In genomic region chr10:74266-74621, GRCh38 we compare ENCODE assay signal across 11 cellular contexts. TPM values are rescaled to one million over a fixed set of nuclear protein-coding genes. Genes with fewer than 3 reads are reported as not detected.
DNase-seq lines count a peak whose midpoint lies in the region; ATAC-seq, FAIRE-seq and TF ChIP-seq lines count a peak whose summit lies in the region.
"Not testable (repeated sequence)": the region's sequence is repeated elsewhere in the genome, so short reads cannot be mapped to it uniquely, and the experiment has no call there.
"Had no signal": no experiment of that assay in that cellular context is flagged by ENCODE, and none has a peak within 500 bp of the region (broad histone marks: within the 10 kb centered on the region; RNA-seq: fewer than 3 reads in every experiment).

No MANE protein-coding gene starts in this region.

- H3K36me3 ChIP-seq in BLaER1 treated with 17β-estradiol and CSF1 and Interleukin-3, amounts not matched to agents 10 nM and 100 nM; adipocyte (ENCODE audit: control insufficient read depth, insufficient read depth, low read length, severe bottlenecking); HepG2 (replicated peaks in 1 of 2; ENCODE audit: control insufficient read depth in 1 of 2, insufficient read depth in 2 of 2, low read length in 2 of 2); parathyroid adenoma (ENCODE audit: control insufficient read depth, insufficient read depth, low read length); tibial artery: not testable (repeated sequence)

- in situ Hi-C loops in HepG2 (cut with HindIII; ENCODE audit: extremely low pct_ligation_motif_present, low pct_unique_long_range_greater_than_20kb): not testable (repeated sequence)

- FAIRE-seq in HepG2 (lab: Jason Lieb, UNC): not testable (repeated sequence)

- not testable (repeated sequence) for H3K36me3 Mint-ChIP-seq in activated B cell treated with CpG ODN at 0.5 μM for 24 hours (ENCODE audit: low read depth); effector memory CD8-positive, alpha-beta T cell (ENCODE audit: insufficient read depth)

- H3K4me1 Mint-ChIP-seq in activated B cell treated with CpG ODN at 0.5 μM for 24 hours: peaks cover 13% of the 10 kb centered on the region
- not testable (repeated sequence) for H3K4me1 Mint-ChIP-seq in effector memory CD8-positive, alpha-beta T cell (ENCODE audit: low read depth in 2 of 2)

- H3K9ac ChIP-seq in BLaER1 treated with 17β-estradiol and CSF1 and Interleukin-3, amounts not matched to agents 10 nM and 100 nM: peak overlapping the region in 5 of 11 experiments; percentile 19 to 59 (median 39); a peak in 3 of 22 replicates
- not testable (repeated sequence) for H3K9ac ChIP-seq in adipocyte (ENCODE audit: low read length); HepG2 (ENCODE audit: insufficient read depth, low read depth, low read length); parathyroid adenoma

- H3K4me3 Mint-ChIP-seq in activated B cell treated with CpG ODN at 0.5 μM for 24 hours: peak overlapping the region; percentile 76
- peak overlapping the region; percentile 78 to 84 for H3K4me3 Mint-ChIP-seq in effector memory CD8-positive, alpha-beta T cell

- not testable (repeated sequence) for H3K27ac Mint-ChIP-seq in activated B cell treated with CpG ODN at 0.5 μM for 24 hours; effector memory CD8-positive, alpha-beta T cell

- not testable (repeated sequence) for H3K4me1 ChIP-seq in BLaER1 treated with 17β-estradiol and CSF1 and Interleukin-3, amounts not matched to agents 10 nM and 100 nM; adipocyte (ENCODE audit: control insufficient read depth, insufficient read depth, low read length); HepG2 (ENCODE audit: insufficient read depth, low read length); parathyroid adenoma; tibial artery

- H3K79me2 ChIP-seq in HepG2 (ENCODE audit: insufficient read depth, low read length); parathyroid adenoma: not testable (repeated sequence)

- CTCF ChIA-PET in activated B cell treated with CpG ODN at 0.5 μM for 24 hours (lab: Charles Lee); HepG2 (lab: Yijun Ruan, JAX; ENCODE audit: low intra/inter-chr PET ratio, low total read pairs): not testable (repeated sequence)

- not testable (repeated sequence) for TF ChIP-seq CTCF in LNCaP clone FGC (IDR thresholded peaks at IDR 0.05; ENCODE audit: control insufficient read depth, extremely low read depth, insufficient read depth); activated B cell treated with CpG ODN at 0.5 μM for 24 hours (IDR thresholded peaks at IDR 0.05); HepG2 (CRISPR knock-in tag; IDR thresholded peaks at IDR 0.05); parathyroid adenoma (IDR thresholded peaks at IDR 0.05); tibial artery (IDR thresholded peaks at IDR 0.05)

- peaks cover 0 to 15% (median 5%) of the 10 kb centered on the region in 11 experiments; a peak in 8 of 22 replicates for H3K27me3 ChIP-seq in BLaER1 treated with 17β-estradiol and CSF1 and Interleukin-3, amounts not matched to agents 10 nM and 100 nM
- not testable (repeated sequence) for H3K27me3 ChIP-seq in adipocyte (replicated peaks; ENCODE audit: control insufficient read depth, insufficient read depth, low read length); HepG2 (ENCODE audit: control insufficient read depth in 1 of 2, insufficient read depth in 2 of 2, low read length in 2 of 2); parathyroid adenoma (ENCODE audit: control insufficient read depth, insufficient read depth, low read length)
- peaks cover 0 to 23% of the 10 kb centered on the region in 2 donors for H3K27me3 ChIP-seq in tibial artery

- not testable (repeated sequence) for ATAC-seq in activated B cell treated with CpG ODN at 0.5 μM for 24 hours (ENCODE audit: low read depth); effector memory CD8-positive, alpha-beta T cell (replicated peaks); HepG2

- peaks cover 11% of the 10 kb centered on the region for H3K27me3 Mint-ChIP-seq in activated B cell treated with CpG ODN at 0.5 μM for 24 hours
- H3K27me3 Mint-ChIP-seq in effector memory CD8-positive, alpha-beta T cell: peaks cover 15 to 38% of the 10 kb centered on the region in 2 donors

- H3K9me3 ChIP-seq in BLaER1 treated with 17β-estradiol and CSF1 and Interleukin-3, amounts not matched to agents 10 nM and 100 nM (replicated peaks in 1 of 11); adipocyte (ENCODE audit: control insufficient read depth, low read length); HepG2 (ENCODE audit: low read length); parathyroid adenoma (ENCODE audit: control insufficient read depth, low read length); tibial artery: not testable (repeated sequence)

- not testable (repeated sequence) for H3K9me3 Mint-ChIP-seq in activated B cell treated with CpG ODN at 0.5 μM for 24 hours; effector memory CD8-positive, alpha-beta T cell

- not testable (repeated sequence) for DNase-seq in LNCaP clone FGC (ENCODE audit: low read depth); activated B cell treated with CpG ODN at 0.5 μM for 24 hours; adipocyte (ENCODE audit: low read depth); effector memory CD8-positive, alpha-beta T cell; HepG2 (ENCODE audit: low spot score); tibial artery

- BruUV-seq in HepG2 (replicated peaks; lab: Mats Ljungman, UMichigan): not testable (repeated sequence)

- POLR2A ChIA-PET in activated B cell treated with CpG ODN at 0.5 μM for 24 hours (lab: Charles Lee); HepG2 (lab: Yijun Ruan, JAX): not testable (repeated sequence)

- TF ChIP-seq RAD21 in HepG2 (CRISPR knock-in tag; IDR thresholded peaks at IDR 0.05): not testable (repeated sequence)

- 30% methylated on average over 17 of the region's 17 CpGs for WGBS in HepG2 (ENCODE audit: low lambda C conversion rate)

- peak overlapping the region; percentile 51 to 68 (median 59); a peak in 17 of 20 replicates for H3K4me3 ChIP-seq in BLaER1 treated with 17β-estradiol and CSF1 and Interleukin-3, amounts not matched to agents 10 nM and 100 nM
- H3K4me3 ChIP-seq in LNCaP clone FGC (ENCODE audit: low read depth, low read length) (peak overlapping the region; percentile 52), adipocyte (ENCODE audit: low read length) (peak overlapping the region; percentile 75), HepG2 (replicated peaks in 1 of 3; ENCODE audit: insufficient read depth in 1 of 3, low read depth in 2 of 3, low read length in 3 of 3) (peak overlapping the region in 1 of 3 experiments; percentile 69; a peak in 1 of 6 replicates), parathyroid adenoma (ENCODE audit: low read depth, low read length) (peak overlapping the region; percentile 64), tibial artery (peak overlapping the region; percentile 31 to 52)

- intact Hi-C loops in activated B cell treated with CpG ODN at 0.5 μM for 24 hours (cut with micrococcal nuclease); HepG2 (cut with micrococcal nuclease; ENCODE audit: unreplicated experiment); tibial artery (cut with DNase I; ENCODE audit: low total_unique reads): not testable (repeated sequence)

- H3K27ac ChIP-seq in BLaER1 treated with 17β-estradiol and CSF1 and Interleukin-3, amounts not matched to agents 10 nM and 100 nM; HepG2 (ENCODE audit: extremely low read length, insufficient read depth, low read length); parathyroid adenoma; tibial artery: not testable (repeated sequence)

- TF ChIP-seq EP300 in HepG2 (IDR thresholded peaks at IDR 0.05; ENCODE audit: low read depth in 2 of 2, low read length in 2 of 2); HepG2 (CRISPR knock-in tag; IDR thresholded peaks at IDR 0.05; ENCODE audit: borderline replicate concordance): not testable (repeated sequence)

- not testable (repeated sequence) for H4K20me1 ChIP-seq in BLaER1 treated with 17β-estradiol and CSF1 and Interleukin-3, amounts not matched to agents 10 nM and 100 nM; HepG2 (ENCODE audit: insufficient read depth, low read length)

- H3K4me2 ChIP-seq in BLaER1 treated with 17β-estradiol and CSF1 and Interleukin-3, amounts not matched to agents 10 nM and 100 nM: peak overlapping the region in 9 of 11 experiments; percentile 61 to 81 (median 66); a peak in 17 of 22 replicates
- peak overlapping the region; percentile 61 for H3K4me2 ChIP-seq in HepG2 (ENCODE audit: low read depth, low read length)
- peak overlapping the region; percentile 84 for H3K4me2 ChIP-seq in parathyroid adenoma (ENCODE audit: low read length)

- not testable (repeated sequence) for TF ChIP-seq POLR2A in HepG2 (IDR thresholded peaks at IDR 0.05; ENCODE audit: insufficient read depth in 1 of 2, low read depth in 2 of 2, low read length in 2 of 2)

- not testable (repeated sequence) for H2AFZ ChIP-seq in HepG2 (ENCODE audit: low read length)
- peak overlapping the region; percentile 85 for H2AFZ ChIP-seq in parathyroid adenoma

RNA-seq across cellular contexts. Expression of gene TUBB8, which starts 25.1 kb away (rescaled TPM):
- total RNA-seq in activated B cell treated with CpG ODN at 0.5 μM for 24 hours (not detected in 2 replicates), HepG2 (2016; rRNA removed; fragmentation: Illumina TruSeq; extraction: Trizol) (0.24 and 0.31 TPM in 2 replicates)
- not detected in 2 replicates for total RNA-seq in HepG2 (2016; cell fraction: cytosol; rRNA removed; fragmentation: Illumina TruSeq; extraction: Trizol; ENCODE audit: low read depth)
- total RNA-seq in HepG2 (2016; cell fraction: insoluble cytoplasmic fraction; rRNA removed; fragmentation: Illumina TruSeq; extraction: Trizol): not detected in 2 replicates
- 0.24 and 0.25 TPM in 2 replicates for total RNA-seq in HepG2 (2016; cell fraction: membrane; rRNA removed; fragmentation: Illumina TruSeq; extraction: Trizol)
- total RNA-seq in HepG2 (2016; cell fraction: nucleus; rRNA removed; fragmentation: Illumina TruSeq; extraction: Trizol): not detected in 2 replicates
- 0.26 and 0.50 TPM in 2 replicates for polyA plus RNA-seq in HepG2 (2011; rRNA removed)
- 0.08 and 0.15 TPM in 2 replicates for polyA plus RNA-seq in HepG2 (2011; cell fraction: cytosol; rRNA removed)
- 0.31 and 0.45 TPM in 2 replicates for polyA plus RNA-seq in HepG2 (2011; cell fraction: nucleus; rRNA removed)
- polyA plus RNA-seq in HepG2 (2012): 0.12 and 0.58 TPM in 2 replicates
- not detected in 2 replicates for polyA plus RNA-seq in HepG2 (2016; cell fraction: cytosol; fragmentation: Illumina TruSeq; extraction: Trizol; ENCODE audit: low read depth)
- polyA plus RNA-seq in HepG2 (2016; cell fraction: insoluble cytoplasmic fraction; fragmentation: Illumina TruSeq; extraction: Trizol; ENCODE audit: low read depth): not detected in 2 replicates
- polyA plus RNA-seq in HepG2 (2016; cell fraction: membrane; fragmentation: Illumina TruSeq; extraction: Trizol; ENCODE audit: low read depth): 0.14 TPM in 1 of 2 replicates, not detected in the other
- 0.55 TPM in 1 of 2 replicates, not detected in the other for polyA plus RNA-seq in HepG2 (2016; cell fraction: nucleus; fragmentation: Illumina TruSeq; extraction: Trizol; ENCODE audit: insufficient read depth, low read depth)
- not detected in 2 replicates for polyA minus RNA-seq in HepG2 (2011; rRNA and poly(A)+ RNA removed; ENCODE audit: low replicate concordance)
- polyA minus RNA-seq in HepG2 (2011; cell fraction: cytosol; rRNA and poly(A)+ RNA removed): not detected in 2 replicates
- polyA minus RNA-seq in HepG2 (2011; cell fraction: nucleus; rRNA and poly(A)+ RNA removed): not detected in 2 replicates
- total RNA-seq: Daoy, mucosa of gallbladder, OCI-LY7 had no signal
